2 cellular contexts compared by ENCODE assay signal in the genomic region with DNA sequence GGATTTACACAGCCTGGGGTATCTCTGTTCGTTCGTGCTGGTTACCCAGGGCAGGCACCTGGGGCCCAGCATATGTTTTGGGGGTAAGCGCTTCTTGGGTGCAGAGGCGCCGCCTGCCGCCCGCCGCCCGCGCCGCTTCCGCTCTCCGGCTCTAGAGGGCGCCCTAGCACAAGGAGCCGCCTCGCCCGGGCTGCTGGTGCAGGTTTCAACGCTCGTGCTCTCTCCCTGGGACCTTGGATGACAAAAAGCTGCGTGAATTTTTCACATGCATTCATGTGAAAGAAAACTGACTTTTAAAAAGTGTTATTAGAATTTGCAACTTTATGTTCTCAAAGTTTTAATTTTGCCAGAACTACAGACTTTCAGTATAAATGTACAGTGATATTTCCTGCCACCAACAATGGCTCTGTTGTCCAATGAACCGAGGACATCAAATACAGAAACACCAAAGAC.
TF ChIP-seq lines count a peak whose summit lies in the region.

No MANE protein-coding gene starts in this region.

TF ChIP-seq in HEK293, 187 proteins besides CTCF, POLR2A, EP300 and RAD21:
- TF ChIP-seq, protein P1, sequence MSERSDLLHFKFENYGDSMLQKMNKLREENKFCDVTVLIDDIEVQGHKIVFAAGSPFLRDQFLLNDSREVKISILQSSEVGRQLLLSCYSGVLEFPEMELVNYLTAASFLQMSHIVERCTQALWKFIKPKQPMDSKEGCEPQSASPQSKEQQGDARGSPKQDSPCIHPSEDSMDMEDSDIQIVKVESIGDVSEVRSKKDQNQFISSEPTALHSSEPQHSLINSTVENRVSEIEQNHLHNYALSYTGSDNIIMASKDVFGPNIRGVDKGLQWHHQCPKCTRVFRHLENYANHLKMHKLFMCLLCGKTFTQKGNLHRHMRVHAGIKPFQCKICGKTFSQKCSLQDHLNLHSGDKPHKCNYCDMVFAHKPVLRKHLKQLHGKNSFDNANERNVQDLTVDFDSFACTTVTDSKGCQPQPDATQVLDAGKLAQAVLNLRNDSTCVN (tag by site-specific recombination; optimal IDR thresholded peaks at IDR 0.05), result peak; percentile 21
- peak; percentile 75 for TF ChIP-seq ZNF654 (tag by site-specific recombination; IDR thresholded peaks at IDR 0.05; ENCODE audit: low read depth)
- no peak for TF ChIP-seq ZNF223 (tag by site-specific recombination; IDR thresholded peaks at IDR 0.05)
- peak; percentile 40; the same call in 1 of the 2 replicates for TF ChIP-seq ZSCAN30 (tag by site-specific recombination; IDR thresholded peaks at IDR 0.05)
- TF ChIP-seq ZFP41 (tag by site-specific recombination; IDR thresholded peaks at IDR 0.05; ENCODE audit: borderline replicate concordance), result no peak
- TF ChIP-seq, protein P2, sequence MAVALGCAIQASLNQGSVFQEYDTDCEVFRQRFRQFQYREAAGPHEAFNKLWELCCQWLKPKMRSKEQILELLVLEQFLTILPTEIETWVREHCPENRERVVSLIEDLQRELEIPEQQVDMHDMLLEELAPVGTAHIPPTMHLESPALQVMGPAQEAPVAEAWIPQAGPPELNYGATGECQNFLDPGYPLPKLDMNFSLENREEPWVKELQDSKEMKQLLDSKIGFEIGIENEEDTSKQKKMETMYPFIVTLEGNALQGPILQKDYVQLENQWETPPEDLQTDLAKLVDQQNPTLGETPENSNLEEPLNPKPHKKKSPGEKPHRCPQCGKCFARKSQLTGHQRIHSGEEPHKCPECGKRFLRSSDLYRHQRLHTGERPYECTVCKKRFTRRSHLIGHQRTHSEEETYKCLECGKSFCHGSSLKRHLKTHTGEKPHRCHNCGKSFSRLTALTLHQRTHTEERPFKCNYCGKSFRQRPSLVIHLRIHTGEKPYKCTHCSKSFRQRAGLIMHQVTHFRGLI (tag by site-specific recombination; IDR thresholded peaks at IDR 0.05), result no peak
- TF ChIP-seq OVOL3 (tag by site-specific recombination; IDR thresholded peaks at IDR 0.05), result no peak
- no peak for TF ChIP-seq ZNF335 (tag by site-specific recombination; conservative IDR thresholded peaks at IDR 0.05)
- no peak for TF ChIP-seq ZNF623 (tag by site-specific recombination; IDR thresholded peaks at IDR 0.05)
- TF ChIP-seq KLF10 (tag by site-specific recombination; IDR thresholded peaks at IDR 0.05), result peak; percentile 45; the same call in 1 of the 2 replicates
- peak; percentile 73; the same call in 1 of the 2 replicates for TF ChIP-seq ZNF660 (tag by site-specific recombination; IDR thresholded peaks at IDR 0.05)
- TF ChIP-seq ZNF24 (tag by site-specific recombination; IDR thresholded peaks at IDR 0.05), result no peak

TF ChIP-seq in GM12878, 131 proteins besides CTCF, POLR2A, EP300 and RAD21 (continued from another document):
- TF ChIP-seq, protein P3, sequence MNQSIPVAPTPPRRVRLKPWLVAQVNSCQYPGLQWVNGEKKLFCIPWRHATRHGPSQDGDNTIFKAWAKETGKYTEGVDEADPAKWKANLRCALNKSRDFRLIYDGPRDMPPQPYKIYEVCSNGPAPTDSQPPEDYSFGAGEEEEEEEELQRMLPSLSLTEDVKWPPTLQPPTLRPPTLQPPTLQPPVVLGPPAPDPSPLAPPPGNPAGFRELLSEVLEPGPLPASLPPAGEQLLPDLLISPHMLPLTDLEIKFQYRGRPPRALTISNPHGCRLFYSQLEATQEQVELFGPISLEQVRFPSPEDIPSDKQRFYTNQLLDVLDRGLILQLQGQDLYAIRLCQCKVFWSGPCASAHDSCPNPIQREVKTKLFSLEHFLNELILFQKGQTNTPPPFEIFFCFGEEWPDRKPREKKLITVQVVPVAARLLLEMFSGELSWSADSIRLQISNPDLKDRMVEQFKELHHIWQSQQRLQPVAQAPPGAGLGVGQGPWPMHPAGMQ (IDR thresholded peaks at IDR 0.05; ENCODE audit: borderline replicate concordance), result no peak
- TF ChIP-seq SMARCA5 (IDR thresholded peaks at IDR 0.05) (peak; percentile 91), ETV6 (conservative IDR thresholded peaks at IDR 0.05 in 1 of 2, IDR thresholded peaks at IDR 0.05 in 1 of 2; ENCODE audit: borderline replicate concordance in 1 of 2, low read depth in 1 of 2) (peak in 1 of 2 experiments; percentile 30; a peak in 1 of 4 replicates), ZNF274 (IDR thresholded peaks at IDR 0.05; ENCODE audit: insufficient read depth, insufficient read length) (no peak), TBL1XR1 (IDR thresholded peaks at IDR 0.05; ENCODE audit: low read depth, low read length) (no peak), ZNF24 (IDR thresholded peaks at IDR 0.05) (peak; percentile 68), CEBPB (IDR thresholded peaks at IDR 0.05; ENCODE audit: borderline replicate concordance in 1 of 2, low read depth in 2 of 2, low read length in 2 of 2) (no peak), BHLHE40 (IDR thresholded peaks at IDR 0.05; ENCODE audit: borderline replicate concordance in 1 of 2, low read depth in 2 of 2, low read length in 1 of 2) (peak; percentile 48 to 74; a peak in 3 of 4 replicates), FOXM1 (IDR thresholded peaks at IDR 0.05; ENCODE audit: low read depth, low read length) (peak; percentile 61; the same call in 1 of the 2 replicates), POU2F2 (IDR thresholded peaks at IDR 0.05; ENCODE audit: borderline replicate concordance, low read depth, low read length) (0 out of 3 replicates have a peak, but pooled peaks have one; percentile 29), RUNX3 (IDR thresholded peaks at IDR 0.05; ENCODE audit: low read length) (no peak), CREB1 (IDR thresholded peaks at IDR 0.05; ENCODE audit: low read depth) (0 out of 2 replicates have a peak, but pooled peaks have one; percentile 24), RFX5 (IDR thresholded peaks at IDR 0.05; ENCODE audit: low read depth, low read length) (no peak), TARDBP (IDR thresholded peaks at IDR 0.05; ENCODE audit: borderline replicate concordance) (0 out of 2 replicates have a peak, but pooled peaks have one; percentile 54), ZSCAN29 (IDR thresholded peaks at IDR 0.05) (peak; percentile 64; the same call in 1 of the 2 replicates), IKZF2 (IDR thresholded peaks at IDR 0.05) (0 out of 4 replicates have a peak, but pooled peaks of 1 of the 2 experiments have one; percentile 8), CHD2 (IDR thresholded peaks at IDR 0.05; ENCODE audit: borderline replicate concordance, low read depth, low read length) (no peak), RB1 (IDR thresholded peaks at IDR 0.05; ENCODE audit: borderline replicate concordance) (peak; percentile 72; the same call in 1 of the 2 replicates), CHD4 (IDR thresholded peaks at IDR 0.05) (no peak), TAF1 (IDR thresholded peaks at IDR 0.05; ENCODE audit: borderline replicate concordance, low read depth, low read length) (no peak), YY1 (IDR thresholded peaks at IDR 0.05; ENCODE audit: low read depth, low read length) (peak; percentile 80)
- TF ChIP-seq, protein P4, sequence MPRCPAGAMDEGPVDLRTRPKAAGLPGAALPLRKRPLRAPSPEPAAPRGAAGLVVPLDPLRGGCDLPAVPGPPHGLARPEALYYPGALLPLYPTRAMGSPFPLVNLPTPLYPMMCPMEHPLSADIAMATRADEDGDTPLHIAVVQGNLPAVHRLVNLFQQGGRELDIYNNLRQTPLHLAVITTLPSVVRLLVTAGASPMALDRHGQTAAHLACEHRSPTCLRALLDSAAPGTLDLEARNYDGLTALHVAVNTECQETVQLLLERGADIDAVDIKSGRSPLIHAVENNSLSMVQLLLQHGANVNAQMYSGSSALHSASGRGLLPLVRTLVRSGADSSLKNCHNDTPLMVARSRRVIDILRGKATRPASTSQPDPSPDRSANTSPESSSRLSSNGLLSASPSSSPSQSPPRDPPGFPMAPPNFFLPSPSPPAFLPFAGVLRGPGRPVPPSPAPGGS (IDR thresholded peaks at IDR 0.05; ENCODE audit: borderline replicate concordance, insufficient read depth, low read depth, low read length, poor library complexity, severe bottlenecking), result no peak
- TF ChIP-seq, protein P5, sequence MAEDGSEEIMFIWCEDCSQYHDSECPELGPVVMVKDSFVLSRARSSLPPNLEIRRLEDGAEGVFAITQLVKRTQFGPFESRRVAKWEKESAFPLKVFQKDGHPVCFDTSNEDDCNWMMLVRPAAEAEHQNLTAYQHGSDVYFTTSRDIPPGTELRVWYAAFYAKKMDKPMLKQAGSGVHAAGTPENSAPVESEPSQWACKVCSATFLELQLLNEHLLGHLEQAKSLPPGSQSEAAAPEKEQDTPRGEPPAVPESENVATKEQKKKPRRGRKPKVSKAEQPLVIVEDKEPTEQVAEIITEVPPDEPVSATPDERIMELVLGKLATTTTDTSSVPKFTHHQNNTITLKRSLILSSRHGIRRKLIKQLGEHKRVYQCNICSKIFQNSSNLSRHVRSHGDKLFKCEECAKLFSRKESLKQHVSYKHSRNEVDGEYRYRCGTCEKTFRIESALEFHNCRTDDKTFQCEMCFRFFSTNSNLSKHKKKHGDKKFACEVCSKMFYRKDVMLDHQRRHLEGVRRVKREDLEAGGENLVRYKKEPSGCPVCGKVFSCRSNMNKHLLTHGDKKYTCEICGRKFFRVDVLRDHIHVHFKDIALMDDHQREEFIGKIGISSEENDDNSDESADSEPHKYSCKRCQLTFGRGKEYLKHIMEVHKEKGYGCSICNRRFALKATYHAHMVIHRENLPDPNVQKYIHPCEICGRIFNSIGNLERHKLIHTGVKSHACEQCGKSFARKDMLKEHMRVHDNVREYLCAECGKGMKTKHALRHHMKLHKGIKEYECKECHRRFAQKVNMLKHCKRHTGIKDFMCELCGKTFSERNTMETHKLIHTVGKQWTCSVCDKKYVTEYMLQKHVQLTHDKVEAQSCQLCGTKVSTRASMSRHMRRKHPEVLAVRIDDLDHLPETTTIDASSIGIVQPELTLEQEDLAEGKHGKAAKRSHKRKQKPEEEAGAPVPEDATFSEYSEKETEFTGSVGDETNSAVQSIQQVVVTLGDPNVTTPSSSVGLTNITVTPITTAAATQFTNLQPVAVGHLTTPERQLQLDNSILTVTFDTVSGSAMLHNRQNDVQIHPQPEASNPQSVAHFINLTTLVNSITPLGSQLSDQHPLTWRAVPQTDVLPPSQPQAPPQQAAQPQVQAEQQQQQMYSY (CRISPR knock-in tag; IDR thresholded peaks at IDR 0.05), result no peak
- TF ChIP-seq, protein P6, sequence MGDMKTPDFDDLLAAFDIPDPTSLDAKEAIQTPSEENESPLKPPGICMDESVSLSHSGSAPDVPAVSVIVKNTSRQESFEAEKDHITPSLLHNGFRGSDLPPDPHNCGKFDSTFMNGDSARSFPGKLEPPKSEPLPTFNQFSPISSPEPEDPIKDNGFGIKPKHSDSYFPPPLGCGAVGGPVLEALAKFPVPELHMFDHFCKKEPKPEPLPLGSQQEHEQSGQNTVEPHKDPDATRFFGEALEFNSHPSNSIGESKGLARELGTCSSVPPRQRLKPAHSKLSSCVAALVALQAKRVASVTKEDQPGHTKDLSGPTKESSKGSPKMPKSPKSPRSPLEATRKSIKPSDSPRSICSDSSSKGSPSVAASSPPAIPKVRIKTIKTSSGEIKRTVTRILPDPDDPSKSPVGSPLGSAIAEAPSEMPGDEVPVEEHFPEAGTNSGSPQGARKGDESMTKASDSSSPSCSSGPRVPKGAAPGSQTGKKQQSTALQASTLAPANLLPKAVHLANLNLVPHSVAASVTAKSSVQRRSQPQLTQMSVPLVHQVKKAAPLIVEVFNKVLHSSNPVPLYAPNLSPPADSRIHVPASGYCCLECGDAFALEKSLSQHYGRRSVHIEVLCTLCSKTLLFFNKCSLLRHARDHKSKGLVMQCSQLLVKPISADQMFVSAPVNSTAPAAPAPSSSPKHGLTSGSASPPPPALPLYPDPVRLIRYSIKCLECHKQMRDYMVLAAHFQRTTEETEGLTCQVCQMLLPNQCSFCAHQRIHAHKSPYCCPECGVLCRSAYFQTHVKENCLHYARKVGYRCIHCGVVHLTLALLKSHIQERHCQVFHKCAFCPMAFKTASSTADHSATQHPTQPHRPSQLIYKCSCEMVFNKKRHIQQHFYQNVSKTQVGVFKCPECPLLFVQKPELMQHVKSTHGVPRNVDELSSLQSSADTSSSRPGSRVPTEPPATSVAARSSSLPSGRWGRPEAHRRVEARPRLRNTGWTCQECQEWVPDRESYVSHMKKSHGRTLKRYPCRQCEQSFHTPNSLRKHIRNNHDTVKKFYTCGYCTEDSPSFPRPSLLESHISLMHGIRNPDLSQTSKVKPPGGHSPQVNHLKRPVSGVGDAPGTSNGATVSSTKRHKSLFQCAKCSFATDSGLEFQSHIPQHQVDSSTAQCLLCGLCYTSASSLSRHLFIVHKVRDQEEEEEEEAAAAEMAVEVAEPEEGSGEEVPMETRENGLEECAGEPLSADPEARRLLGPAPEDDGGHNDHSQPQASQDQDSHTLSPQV (IDR thresholded peaks at IDR 0.05), result peak; percentile 86
